In the genomic region with DNA sequence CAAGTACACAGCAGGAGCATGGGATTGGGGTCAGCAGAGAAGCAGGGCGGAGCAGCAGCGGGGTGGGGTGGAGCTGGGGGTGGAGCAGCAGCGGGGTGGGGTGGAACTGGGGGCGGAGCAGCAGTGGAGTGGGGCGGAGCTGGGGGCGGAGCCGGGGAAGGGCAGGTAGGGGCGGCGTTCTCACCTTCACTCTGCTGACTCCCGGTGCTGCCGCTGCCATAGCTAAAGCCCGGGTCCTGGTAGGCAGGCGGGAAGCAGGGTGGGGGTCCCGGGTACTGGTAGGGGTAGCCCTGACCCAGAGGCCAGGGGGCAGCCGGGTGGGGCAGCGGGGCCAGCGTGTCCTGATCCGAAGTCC, we compare ENCODE assay signal across 11 cellular contexts. TPM values are rescaled to one million over a fixed set of nuclear protein-coding genes. Genes with fewer than 3 reads are reported as not detected.
DNase-seq lines count a peak whose midpoint lies in the region; ATAC-seq, FAIRE-seq and TF ChIP-seq lines count a peak whose summit lies in the region.
"Had no signal": no experiment of that assay in that cellular context is flagged by ENCODE, and none has a peak within 500 bp of the region (broad histone marks: within the 10 kb centered on the region; RNA-seq: fewer than 3 reads in every experiment).

No MANE protein-coding gene starts in this region.

- CTCF ChIA-PET in OCI-LY7 (lab: Charles Lee; ENCODE audit: unreplicated experiment), result interaction anchor here (1.2 kb wide), 1 partner anchor 8 kb away, joined by 5 read pairs; no protein-coding TSS in a partner anchor

- ATAC-seq in HG02798 (IDR thresholded peaks at IDR 0.05; ENCODE audit: poor library complexity, unreplicated experiment), result no peak

- DNase-seq in GM12892 (ENCODE audit: insufficient read length) (peak; percentile 80), OCI-LY7 (ENCODE audit: low spot score) (peak; percentile 58), NOMO-1 treated with DMSO at 0.1 percent for 48 hours (lab: John Stamatoyannopoulos, UW; ENCODE audit: unreplicated experiment) (no peak), progenitor cell of endocrine pancreas (ENCODE audit: low spot score, unreplicated experiment) (no peak)
- peak; percentile 48 for DNase-seq in activated naive CD8-positive, alpha-beta T cell treated with anti-CD3 and anti-CD28 coated beads for 36 hours
- DNase-seq in stimulated activated CD4-positive, alpha-beta T cell treated with anti-CD3 and anti-CD28 coated beads, Interleukin-2, amount 100 ng/mL, for 48 hours, result peak; percentile 35 to 58
- DNase-seq: activated gamma-delta T cell, mesenchymal stem cell, NCI-H2171 had no signal

- no peak overlapping the region for H3K27ac ChIP-seq in OCI-LY7 (ENCODE audit: low read depth, low read length, poor library complexity, severe bottlenecking)
- H3K27ac ChIP-seq: coronary artery had no signal

- peaks cover 1% of the 10 kb centered on the region for H3K9me3 Mint-ChIP-seq in activated naive CD8-positive, alpha-beta T cell treated with anti-CD3 and anti-CD28 coated beads for 36 hours
- no peaks in the 10 kb centered on the region for H3K9me3 Mint-ChIP-seq in progenitor cell of endocrine pancreas (ENCODE audit: low read depth)

- intact Hi-C loops in OCI-LY7 (cut with micrococcal nuclease; ENCODE audit: unreplicated experiment), result no loop called here

- H3K27ac Mint-ChIP-seq in activated naive CD8-positive, alpha-beta T cell treated with anti-CD3 and anti-CD28 coated beads for 36 hours, result no peak overlapping the region
- H3K27ac Mint-ChIP-seq in progenitor cell of endocrine pancreas, result no peak overlapping the region

- no TSS peak for BruUV-seq in OCI-LY7 (replicated peaks; lab: Mats Ljungman, UMichigan)

- no peak overlapping the region for H3K4me3 ChIP-seq in OCI-LY7 (ENCODE audit: low read depth, low read length, poor library complexity, severe bottlenecking)
- H3K4me3 ChIP-seq: coronary artery had no signal

- peak; percentile 42 for FAIRE-seq in GM12892 (lab: Jason Lieb, UNC)

- no peak for TF ChIP-seq POLR2A in GM12892 (IDR thresholded peaks at IDR 0.05; ENCODE audit: low read depth, low read length)

- POLR2A ChIA-PET in OCI-LY7 (lab: Charles Lee), result no interaction called here

- H3K27me3 Mint-ChIP-seq in activated naive CD8-positive, alpha-beta T cell treated with anti-CD3 and anti-CD28 coated beads for 36 hours, result no peaks in the 10 kb centered on the region
- H3K27me3 Mint-ChIP-seq in progenitor cell of endocrine pancreas, result no peaks in the 10 kb centered on the region

- H3K4me3 Mint-ChIP-seq in activated naive CD8-positive, alpha-beta T cell treated with anti-CD3 and anti-CD28 coated beads for 36 hours, result no peak overlapping the region
- no peak overlapping the region for H3K4me3 Mint-ChIP-seq in progenitor cell of endocrine pancreas (ENCODE audit: low read depth)

- H3K4me2 ChIP-seq in OCI-LY7 (ENCODE audit: low read length), result no peak overlapping the region

- H3K4me1 ChIP-seq in OCI-LY7 (ENCODE audit: insufficient read depth, low read length, poor library complexity, severe bottlenecking), result no peaks in the 10 kb centered on the region

- H2AFZ ChIP-seq in OCI-LY7 (ENCODE audit: low read length), result no peak overlapping the region

- H3K36me3 ChIP-seq in OCI-LY7 (ENCODE audit: insufficient read depth, low read length), result peaks cover 10% of the 10 kb centered on the region

- H3K4me1 Mint-ChIP-seq in activated naive CD8-positive, alpha-beta T cell treated with anti-CD3 and anti-CD28 coated beads for 36 hours, result no peaks in the 10 kb centered on the region
- no peaks in the 10 kb centered on the region for H3K4me1 Mint-ChIP-seq in progenitor cell of endocrine pancreas (ENCODE audit: low read depth)

- H4K20me1 ChIP-seq in OCI-LY7 (ENCODE audit: insufficient read depth, low read length), result no peaks in the 10 kb centered on the region

- H3K79me2 ChIP-seq in OCI-LY7 (ENCODE audit: insufficient read depth, low read depth, low read length), result no peaks in the 10 kb centered on the region

- TF ChIP-seq CTCF in OCI-LY7 (conservative IDR thresholded peaks at IDR 0.05; ENCODE audit: low read length) (no peak), progenitor cell of endocrine pancreas (IDR thresholded peaks at IDR 0.05; ENCODE audit: unreplicated experiment) (no peak)

- H3K9me3 ChIP-seq in OCI-LY7 (ENCODE audit: low read length), result no peaks in the 10 kb centered on the region

- H3K9me2 ChIP-seq in OCI-LY7 (ENCODE audit: insufficient read depth, low read length), result no peaks in the 10 kb centered on the region

- peaks cover 11% of the 10 kb centered on the region for H3K36me3 Mint-ChIP-seq in activated naive CD8-positive, alpha-beta T cell treated with anti-CD3 and anti-CD28 coated beads for 36 hours
- H3K36me3 Mint-ChIP-seq in progenitor cell of endocrine pancreas (ENCODE audit: insufficient read depth), result peaks cover 9% of the 10 kb centered on the region

RNA-seq across cellular contexts. Expression of a gene that starts 6.7 kb away (rescaled TPM):
- 0.17 TPM for polyA plus RNA-seq in GM12892 (2012; ENCODE audit: missing spikeins)
- 0.41 and 1.1 TPM in 2 replicates for total RNA-seq in OCI-LY7 (2014; rRNA removed; shearing (Covaris generic))
- total RNA-seq in OCI-LY7 (2022) (0.99 and 1.2 TPM in 2 replicates), progenitor cell of endocrine pancreas (1.1 and 1.2 TPM in 2 replicates)
- under 1 TPM; 0.06 to 0.20 TPM for total RNA-seq in activated naive CD8-positive, alpha-beta T cell treated with anti-CD3 and anti-CD28 coated beads for 36 hours

RNA-seq across cellular contexts. Expression of a gene that starts 11.4 kb away (rescaled TPM):
- polyA plus RNA-seq in GM12892 (2012; ENCODE audit: missing spikeins), result 5.8 TPM
- total RNA-seq in OCI-LY7 (2014; rRNA removed; shearing (Covaris generic)), result 41.7 and 47.1 TPM in 2 replicates
- total RNA-seq in OCI-LY7 (2022), result 27.8 and 30.7 TPM in 2 replicates
- 10 to 100 TPM; 26.8 to 29.0 TPM for total RNA-seq in activated naive CD8-positive, alpha-beta T cell treated with anti-CD3 and anti-CD28 coated beads for 36 hours
- total RNA-seq in progenitor cell of endocrine pancreas, result 60.1 and 63.1 TPM in 2 replicates

RNA-seq across cellular contexts. Expression of a gene that starts 13.2 kb away (rescaled TPM):
- polyA plus RNA-seq in GM12892 (2012; ENCODE audit: missing spikeins), result 2.1 TPM
- 16.6 and 18.5 TPM in 2 replicates for total RNA-seq in OCI-LY7 (2014; rRNA removed; shearing (Covaris generic))
- total RNA-seq in OCI-LY7 (2022) (20.3 and 20.6 TPM in 2 replicates), progenitor cell of endocrine pancreas (16.8 and 17.5 TPM in 2 replicates)
- 10 to 100 TPM; 12.2 to 13.7 TPM for total RNA-seq in activated naive CD8-positive, alpha-beta T cell treated with anti-CD3 and anti-CD28 coated beads for 36 hours

RNA-seq across cellular contexts. Expression of a gene that starts 13.3 kb away (rescaled TPM):
- polyA plus RNA-seq in GM12892 (2012; ENCODE audit: missing spikeins), result 53.6 TPM
- 128 and 142 TPM in 2 replicates for total RNA-seq in OCI-LY7 (2014; rRNA removed; shearing (Covaris generic))
- total RNA-seq in OCI-LY7 (2022), result 146 and 162 TPM in 2 replicates
- total RNA-seq in activated naive CD8-positive, alpha-beta T cell treated with anti-CD3 and anti-CD28 coated beads for 36 hours, result 100 to 1,000 TPM; 111 to 113 TPM
- total RNA-seq in progenitor cell of endocrine pancreas, result 163 and 177 TPM in 2 replicates

RNA-seq across cellular contexts. Expression of a gene that starts 20.6 kb away (rescaled TPM):
- polyA plus RNA-seq in GM12892 (2012; ENCODE audit: missing spikeins), result 1.5 TPM
- not detected in 2 replicates for total RNA-seq in OCI-LY7 (2014; rRNA removed; shearing (Covaris generic))
- total RNA-seq in OCI-LY7 (2022) (not detected in 2 replicates), progenitor cell of endocrine pancreas (24.3 and 25.0 TPM in 2 replicates)
- under 1 TPM; 0.50 to 0.97 TPM for total RNA-seq in activated naive CD8-positive, alpha-beta T cell treated with anti-CD3 and anti-CD28 coated beads for 36 hours

Comparison
In these comparisons a context has a peak if more than half of its experiments do, and no peak if none do; other contexts are left out.
1. DNase-seq: peak in GM12892 (single experiment), OCI-LY7 (single experiment), activated naive CD8-positive, alpha-beta T cell treated with anti-CD3 and anti-CD28 coated beads for 36 hours (single experiment) and stimulated activated CD4-positive, alpha-beta T cell treated with anti-CD3 and anti-CD28 coated beads, Interleukin-2, amount 100 ng/mL, for 48 hours (2 of 2); none in NOMO-1 treated with DMSO at 0.1 percent for 48 hours (single experiment) and progenitor cell of endocrine pancreas (single experiment).